In genomic region chr6:170344631-170345576, GRCh38 we compare ENCODE assay signal across 8 cellular contexts. TPM values are rescaled to one million over a fixed set of nuclear protein-coding genes. Genes with fewer than 3 reads are reported as not detected.
DNase-seq lines count a peak whose midpoint lies in the region; ATAC-seq, FAIRE-seq and TF ChIP-seq lines count a peak whose summit lies in the region.

No MANE protein-coding gene starts in this region.

- H3K36me3 ChIP-seq in MG63 (peaks cover 42% of the 10 kb centered on the region), bronchial epithelial cell (ENCODE audit: control insufficient read depth, insufficient read depth, low read length) (peaks cover 3% of the 10 kb centered on the region)

- peak overlapping the region; percentile 78 for H3K27ac Mint-ChIP-seq in activated CD8-positive, alpha-beta memory T cell treated with anti-CD3 and anti-CD28 coated beads, Interleukin-2, amount 10 ng/mL, durations not matched to agents 7 days and 5 days
- peak overlapping the region; percentile 48 to 63 for H3K27ac Mint-ChIP-seq in natural killer cell

- intact Hi-C loops in natural killer cell (cut with micrococcal nuclease): no loop called here

- TF ChIP-seq CTCF in bronchial epithelial cell (IDR thresholded peaks at IDR 0.05; ENCODE audit: insufficient read depth, low read length, severe bottlenecking) (no peak), natural killer cell (IDR thresholded peaks at IDR 0.05) (no peak)

- CTCF ChIA-PET in activated CD8-positive, alpha-beta memory T cell treated with anti-CD3 and anti-CD28 coated beads, Interleukin-2, amount 10 ng/mL, durations not matched to agents 7 days and 5 days (lab: Charles Lee): interaction anchor here (1.3 kb wide), 1 partner anchor 173 kb away, joined by 3 read pairs; no protein-coding TSS in a partner anchor

- H3K4me3 ChIP-seq in MG63 (no peak overlapping the region), bronchial epithelial cell (ENCODE audit: low read depth, low read length) (no peak overlapping the region)

- H3K4me3 Mint-ChIP-seq in activated CD8-positive, alpha-beta memory T cell treated with anti-CD3 and anti-CD28 coated beads, Interleukin-2, amount 10 ng/mL, durations not matched to agents 7 days and 5 days: no peak overlapping the region
- H3K4me3 Mint-ChIP-seq in natural killer cell: no peak overlapping the region

- FAIRE-seq in bronchial epithelial cell (lab: Jason Lieb, UNC): no peak

- no peaks in the 10 kb centered on the region for H3K27me3 Mint-ChIP-seq in activated CD8-positive, alpha-beta memory T cell treated with anti-CD3 and anti-CD28 coated beads, Interleukin-2, amount 10 ng/mL, durations not matched to agents 7 days and 5 days
- no peaks in the 10 kb centered on the region for H3K27me3 Mint-ChIP-seq in natural killer cell (ENCODE audit: low read depth in 2 of 2)

- H3K4me1 Mint-ChIP-seq in activated CD8-positive, alpha-beta memory T cell treated with anti-CD3 and anti-CD28 coated beads, Interleukin-2, amount 10 ng/mL, durations not matched to agents 7 days and 5 days: peaks cover 40% of the 10 kb centered on the region
- H3K4me1 Mint-ChIP-seq in natural killer cell: peaks cover 44 to 48% of the 10 kb centered on the region in 2 donors

- H3K27me3 ChIP-seq in MG63 (no peaks in the 10 kb centered on the region), bronchial epithelial cell (ENCODE audit: control insufficient read depth, insufficient read depth, low read length) (no peaks in the 10 kb centered on the region)

- DNase-seq in activated CD8-positive, alpha-beta memory T cell treated with anti-CD3 and anti-CD28 coated beads, Interleukin-2, amount 10 ng/mL, durations not matched to agents 7 days and 5 days: peak; percentile 55
- DNase-seq in activated CD8-positive, alpha-beta memory T cell treated with anti-CD3 and anti-CD28 coated beads for 24 hours: no peak
- peak; percentile 79 for DNase-seq in MG63
- DNase-seq in bronchial epithelial cell (ENCODE audit: low read depth): peak; percentile 69
- no peak for DNase-seq in natural killer cell
- no peak for DNase-seq in DMS 273 treated with DMSO at 0.1 percent for 48 hours (lab: John Stamatoyannopoulos, UW)

- peaks cover 3% of the 10 kb centered on the region for H3K9me3 Mint-ChIP-seq in activated CD8-positive, alpha-beta memory T cell treated with anti-CD3 and anti-CD28 coated beads, Interleukin-2, amount 10 ng/mL, durations not matched to agents 7 days and 5 days (ENCODE audit: low read depth)
- H3K9me3 Mint-ChIP-seq in natural killer cell: no peaks in the 10 kb centered on the region

- H3K36me3 Mint-ChIP-seq in activated CD8-positive, alpha-beta memory T cell treated with anti-CD3 and anti-CD28 coated beads, Interleukin-2, amount 10 ng/mL, durations not matched to agents 7 days and 5 days: peaks cover 36% of the 10 kb centered on the region
- peaks cover 14% of the 10 kb centered on the region for H3K36me3 Mint-ChIP-seq in natural killer cell

- ATAC-seq in activated CD8-positive, alpha-beta memory T cell treated with anti-CD3 and anti-CD28 coated beads, Interleukin-2, amount 10 ng/mL, durations not matched to agents 7 days and 5 days: peak; percentile 52
- peak in 2 of 3 donors; percentile 31 to 33 for ATAC-seq in natural killer cell
- ATAC-seq in HG03025 (IDR thresholded peaks at IDR 0.05; ENCODE audit: low FRiP score, unreplicated experiment): no peak
- ATAC-seq in GM19324 (IDR thresholded peaks at IDR 0.05; ENCODE audit: low FRiP score, unreplicated experiment): no peak

- H3K9me3 ChIP-seq in MG63: peaks cover 2% of the 10 kb centered on the region

RNA-seq across cellular contexts. Expression of gene FAM120B, which starts 38.3 kb away (rescaled TPM):
- total RNA-seq in activated CD8-positive, alpha-beta memory T cell treated with anti-CD3 and anti-CD28 coated beads, Interleukin-2, amount 10 ng/mL, durations not matched to agents 7 days and 5 days: 10 to 100 TPM; 20.4 to 26.0 TPM
- total RNA-seq in MG63 (2014; rRNA removed; shearing (Covaris generic); ENCODE audit: low replicate concordance): 11.5 and 14.3 TPM in 2 replicates
- 7.1 and 11.8 TPM in 2 replicates for total RNA-seq in bronchial epithelial cell
- 10 to 100 TPM; 37.8 to 55.6 (median 39.9) TPM for total RNA-seq in natural killer cell

RNA-seq across cellular contexts. Expression of gene DLL1, which starts 54.0 kb away (rescaled TPM):
- total RNA-seq in activated CD8-positive, alpha-beta memory T cell treated with anti-CD3 and anti-CD28 coated beads, Interleukin-2, amount 10 ng/mL, durations not matched to agents 7 days and 5 days: 1 to 10 TPM in 1 of 2 experiments, under 1 TPM in 1; 0.37 to 1.2 TPM
- 0.10 and 2.7 TPM in 2 replicates for total RNA-seq in MG63 (2014; rRNA removed; shearing (Covaris generic); ENCODE audit: low replicate concordance)
- total RNA-seq in bronchial epithelial cell (4.1 and 4.7 TPM in 2 replicates), natural killer cell (10 to 100 TPM in 1 of 3 donors, 1 to 10 TPM in 2; 4.3 to 16.9 (median 6.0) TPM)

Comparison
In these comparisons a context has a peak if more than half of its experiments do, and no peak if none do; other contexts are left out.
1. DNase-seq: peak in activated CD8-positive, alpha-beta memory T cell treated with anti-CD3 and anti-CD28 coated beads, Interleukin-2, amount 10 ng/mL, durations not matched to agents 7 days and 5 days (single experiment), MG63 (single experiment) and bronchial epithelial cell (single experiment); none in activated CD8-positive, alpha-beta memory T cell treated with anti-CD3 and anti-CD28 coated beads for 24 hours (single experiment), natural killer cell (single experiment) and DMS 273 treated with DMSO at 0.1 percent for 48 hours (single experiment).
2. ATAC-seq: peak in activated CD8-positive, alpha-beta memory T cell treated with anti-CD3 and anti-CD28 coated beads, Interleukin-2, amount 10 ng/mL, durations not matched to agents 7 days and 5 days (single experiment) and natural killer cell (2 of 3); none in HG03025 (single experiment) and GM19324 (single experiment).